ENCODE assay signal across 8 cellular contexts in genomic region chr2:190318931-190319556, GRCh38. TPM values are rescaled to one million over a fixed set of nuclear protein-coding genes. Genes with fewer than 3 reads are reported as not detected.
DNase-seq lines count a peak whose midpoint lies in the region; ATAC-seq and TF ChIP-seq lines count a peak whose summit lies in the region.

No MANE protein-coding gene starts in this region.

- peak overlapping the region; percentile 91 for H3K4me3 Mint-ChIP-seq in activated naive CD4-positive, alpha-beta T cell treated with anti-CD3 and anti-CD28 coated beads for 36 hours

- H3K27ac ChIP-seq in KMS-11 (peak overlapping the region; percentile 58), heart left ventricle (peak overlapping the region; percentile 42 to 92 (median 86)), psoas muscle (peak overlapping the region; percentile 90)

- no peaks in the 10 kb centered on the region for H3K36me3 ChIP-seq in KMS-11 (ENCODE audit: insufficient read depth)
- no peaks in the 10 kb centered on the region for H3K36me3 ChIP-seq in heart left ventricle
- H3K36me3 ChIP-seq in psoas muscle (ENCODE audit: insufficient read depth in 1 of 2, low read depth in 1 of 2), result peaks cover 0 to 7% of the 10 kb centered on the region in 2 donors

- DNase-seq in GM12865 (ENCODE audit: low read depth) (peak; percentile 50), heart left ventricle (no peak), psoas muscle (peak in 1 of 2 donors; percentile 44), NOMO-1 treated with dmso at 0.1 percent for 144 hours (lab: John Stamatoyannopoulos, UW; ENCODE audit: unreplicated experiment) (no peak), SHP77 (lab: John Stamatoyannopoulos, UW) (no peak)
- DNase-seq in activated naive CD4-positive, alpha-beta T cell treated with anti-CD3 and anti-CD28 coated beads for 36 hours, result peak; percentile 22

- peak overlapping the region; percentile 98 for H3K4me2 ChIP-seq in KMS-11

- H3K4me3 ChIP-seq in GM12865 (ENCODE audit: low read depth, low read length) (peak overlapping the region; percentile 83), KMS-11 (IDR thresholded peaks at IDR 0.05; ENCODE audit: insufficient read depth, low read depth, low read length) (peak overlapping the region; percentile 93), heart left ventricle (peak overlapping the region; percentile 65 to 86 (median 74)), psoas muscle (peak overlapping the region; percentile 84)

- H4K20me1 ChIP-seq in KMS-11 (ENCODE audit: insufficient read depth), result no peaks in the 10 kb centered on the region

- intact Hi-C loops in activated naive CD4-positive, alpha-beta T cell treated with anti-CD3 and anti-CD28 coated beads for 36 hours (cut with micrococcal nuclease), result loop anchor here (1.0 kb wide), 6 partner anchors 25 to 535 kb away; partner anchors contain the start of genes ORMDL1 and PMS1
- intact Hi-C loops in heart left ventricle (cut with DNase I), result loop anchor here in 1 of 10 donors (10.0 kb wide), 1 partner anchor 134 kb away; a partner anchor contains a TSS
- intact Hi-C loops in psoas muscle (cut with DNase I), result no loop called here

- H3K27me3 ChIP-seq in KMS-11 (ENCODE audit: insufficient read depth, low read depth) (no peaks in the 10 kb centered on the region), heart left ventricle (no peaks in the 10 kb centered on the region), psoas muscle (ENCODE audit: insufficient read depth in 3 of 3, low read length in 2 of 3) (no peaks in the 10 kb centered on the region)

- H3K79me2 ChIP-seq in KMS-11 (ENCODE audit: insufficient read depth, low read depth), result peaks cover 40% of the 10 kb centered on the region

- CTCF ChIA-PET in activated naive CD4-positive, alpha-beta T cell treated with anti-CD3 and anti-CD28 coated beads for 36 hours (lab: Charles Lee), result interaction anchor here (0.6 to 1.4 kb wide), 5 partner anchors 12 to 221 kb away, joined by 3 to 5 read pairs (median 3); no protein-coding TSS in a partner anchor

- TF ChIP-seq CTCF in GM12865 (IDR thresholded peaks at IDR 0.05; ENCODE audit: insufficient read depth, low read depth, low read length, missing control alignments) (no peak), KMS-11 (conservative IDR thresholded peaks at IDR 0.05; ENCODE audit: low read depth, low read length) (no peak), heart left ventricle (IDR thresholded peaks at IDR 0.05) (no peak), psoas muscle (IDR thresholded peaks at IDR 0.05) (no peak)

- peak overlapping the region; percentile 97 for H2AFZ ChIP-seq in KMS-11 (ENCODE audit: low read depth)

- peaks cover 41% of the 10 kb centered on the region for H3K4me1 Mint-ChIP-seq in activated naive CD4-positive, alpha-beta T cell treated with anti-CD3 and anti-CD28 coated beads for 36 hours (ENCODE audit: low read depth)

- no peaks in the 10 kb centered on the region for H3K9me3 ChIP-seq in heart left ventricle
- no peaks in the 10 kb centered on the region for H3K9me3 ChIP-seq in psoas muscle

- peak overlapping the region; percentile 88 for H3K27ac Mint-ChIP-seq in activated naive CD4-positive, alpha-beta T cell treated with anti-CD3 and anti-CD28 coated beads for 36 hours

- H3K9me3 Mint-ChIP-seq in activated naive CD4-positive, alpha-beta T cell treated with anti-CD3 and anti-CD28 coated beads for 36 hours, result no peaks in the 10 kb centered on the region

- H3K4me1 ChIP-seq in KMS-11 (ENCODE audit: low read depth, poor library complexity, severe bottlenecking), result peaks cover 54% of the 10 kb centered on the region
- H3K4me1 ChIP-seq in heart left ventricle, result peaks cover 0 to 25% (median 14%) of the 10 kb centered on the region in 12 donors
- peaks cover 23% of the 10 kb centered on the region for H3K4me1 ChIP-seq in psoas muscle

- WGBS in heart left ventricle, 4 donors, result 5 to 8% (median 7%) methylated on average over 13 of the region's 13 CpGs
- 3 to 4% (median 3%) methylated on average over 13 of the region's 13 CpGs for WGBS in psoas muscle, 3 donors

- H3K36me3 Mint-ChIP-seq in activated naive CD4-positive, alpha-beta T cell treated with anti-CD3 and anti-CD28 coated beads for 36 hours (ENCODE audit: low read depth), result peaks cover 4% of the 10 kb centered on the region

- no peaks in the 10 kb centered on the region for H3K27me3 Mint-ChIP-seq in activated naive CD4-positive, alpha-beta T cell treated with anti-CD3 and anti-CD28 coated beads for 36 hours (ENCODE audit: low read depth)

- peak; percentile 34 for ATAC-seq in GM21717 (IDR thresholded peaks at IDR 0.05; ENCODE audit: unreplicated experiment)
- ATAC-seq in heart left ventricle, result peak; percentile 3 to 30 (median 22)
- peak; percentile 26 to 51 (median 31) for ATAC-seq in psoas muscle

- H3K9ac ChIP-seq in KMS-11, result peak overlapping the region; percentile 60

- TF ChIP-seq POLR2A in heart left ventricle (IDR thresholded peaks at IDR 0.05), result no peak

RNA-seq across cellular contexts. Expression of gene HIBCH, which starts 0.6 kb away (rescaled TPM):
- total RNA-seq in activated naive CD4-positive, alpha-beta T cell treated with anti-CD3 and anti-CD28 coated beads for 36 hours, result 10 to 100 TPM; 19.2 TPM
- total RNA-seq in heart left ventricle (10 to 100 TPM in 8 of 9 donors, 1 to 10 TPM in 1; 7.7 to 25.3 (median 23.2) TPM), psoas muscle (10 to 100 TPM; 17.8 to 39.0 (median 28.4) TPM)
- polyA plus RNA-seq in heart left ventricle (10 to 100 TPM in 1 of 2 donors, 1 to 10 TPM in 1; 8.4 to 15.6 TPM), psoas muscle (10 to 100 TPM; 17.3 to 22.3 (median 20.0) TPM)

RNA-seq across cellular contexts. Expression of gene INPP1, which starts 24.3 kb away (rescaled TPM):
- total RNA-seq in activated naive CD4-positive, alpha-beta T cell treated with anti-CD3 and anti-CD28 coated beads for 36 hours, result 1 to 10 TPM; 6.3 to 7.0 TPM
- 10 to 100 TPM in 8 of 9 donors, 1 to 10 TPM in 1; 7.8 to 18.5 (median 13.1) TPM for total RNA-seq in heart left ventricle
- 10 to 100 TPM; 14.1 to 26.2 TPM for polyA plus RNA-seq in heart left ventricle
- total RNA-seq in psoas muscle, result 10 to 100 TPM; 11.9 to 28.4 (median 16.5) TPM
- polyA plus RNA-seq in psoas muscle, result 10 to 100 TPM; 16.0 to 24.8 (median 18.0) TPM

Comparison
In these comparisons a context has a peak if more than half of its experiments do, and no peak if none do; other contexts are left out.
1. DNase-seq: peak in GM12865 (single experiment) and activated naive CD4-positive, alpha-beta T cell treated with anti-CD3 and anti-CD28 coated beads for 36 hours (single experiment); none in heart left ventricle (0 of 5), NOMO-1 treated with dmso at 0.1 percent for 144 hours (single experiment) and SHP77 (0 of 2).
2. Peak in every context shown above with its lines, with median percentiles within 50 percentile points of each other: H3K4me3 ChIP-seq, ATAC-seq and H3K27ac ChIP-seq.